Comparison of ENCODE assay signal across 1 cellular context in genomic region chr16:27228621-27229501, GRCh38.
TF ChIP-seq lines count a peak whose summit lies in the region.

No MANE protein-coding gene starts in this region.

TF ChIP-seq in IMR-90, 13 proteins besides CTCF, POLR2A, EP300 and RAD21 (continued from another document):
- TF ChIP-seq, protein P1, sequence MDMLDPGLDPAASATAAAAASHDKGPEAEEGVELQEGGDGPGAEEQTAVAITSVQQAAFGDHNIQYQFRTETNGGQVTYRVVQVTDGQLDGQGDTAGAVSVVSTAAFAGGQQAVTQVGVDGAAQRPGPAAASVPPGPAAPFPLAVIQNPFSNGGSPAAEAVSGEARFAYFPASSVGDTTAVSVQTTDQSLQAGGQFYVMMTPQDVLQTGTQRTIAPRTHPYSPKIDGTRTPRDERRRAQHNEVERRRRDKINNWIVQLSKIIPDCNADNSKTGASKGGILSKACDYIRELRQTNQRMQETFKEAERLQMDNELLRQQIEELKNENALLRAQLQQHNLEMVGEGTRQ (IDR thresholded peaks at IDR 0.05; ENCODE audit: low read depth, low read length), result no peak
- TF ChIP-seq CEBPB (IDR thresholded peaks at IDR 0.05; ENCODE audit: low read depth, low read length) (no peak), MXI1 (IDR thresholded peaks at IDR 0.05; ENCODE audit: borderline replicate concordance, low read depth, low read length) (no peak), MAFK (IDR thresholded peaks at IDR 0.05; ENCODE audit: low read depth, low read length) (no peak), NFE2L2 (IDR thresholded peaks at IDR 0.05; ENCODE audit: low read depth, low read length) (no peak), FOS (IDR thresholded peaks at IDR 0.05; ENCODE audit: low read depth, low read length) (no peak), BHLHE40 (IDR thresholded peaks at IDR 0.05; ENCODE audit: low read depth, low read length) (no peak), MAZ (IDR thresholded peaks at IDR 0.05; ENCODE audit: borderline replicate concordance, low read depth, low read length) (no peak), SMC3 (IDR thresholded peaks at IDR 0.05; ENCODE audit: low read depth, low read length) (no peak)
